In the genomic region with DNA sequence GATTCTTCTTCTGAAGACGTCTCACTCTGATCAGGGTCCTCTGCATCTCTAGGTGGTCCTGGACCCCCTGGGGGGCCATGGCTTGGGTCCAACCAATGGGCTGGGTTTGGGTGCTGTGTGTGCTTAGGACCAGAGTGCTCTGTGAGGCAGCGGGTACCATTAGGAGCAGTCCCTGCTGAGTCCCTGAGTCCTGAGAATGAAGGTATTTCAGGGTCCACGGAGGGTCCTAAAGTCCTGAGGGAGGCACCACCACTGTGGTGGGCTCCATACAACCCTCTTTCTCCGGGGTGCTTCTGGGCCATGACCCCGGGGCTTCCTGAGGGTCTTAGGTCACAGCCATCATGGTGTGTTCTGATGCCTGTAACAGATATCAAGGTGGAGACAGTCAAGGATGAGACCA, we compare ENCODE assay signal across 8 cellular contexts. TPM values are rescaled to one million over a fixed set of nuclear protein-coding genes. Genes with fewer than 3 reads are reported as not detected.
A peak's percentile ranks its signal among the peaks of the same experiment; 100 is the strongest.
DNase-seq lines count a peak whose midpoint lies in the region; ATAC-seq and TF ChIP-seq lines count a peak whose summit lies in the region.

No MANE protein-coding gene starts in this region.

- H3K4me3 Mint-ChIP-seq in CD14-positive monocyte (peak overlapping the region; percentile 91 to 96), neural progenitor cell (peak overlapping the region; percentile 99)

- DNase-seq in CD14-positive monocyte (ENCODE audit: low spot score) (no peak), MM.1S (no peak), dorsolateral prefrontal cortex (no peak), neural progenitor cell (ENCODE audit: low spot score) (no peak), posterior vena cava (ENCODE audit: low spot score) (no peak), DMS53 treated with DMSO at 0.1 percent for 48 hours (lab: John Stamatoyannopoulos, UW; ENCODE audit: unreplicated experiment) (no peak)
- DNase-seq in activated CD8-positive, alpha-beta memory T cell treated with anti-CD3 and anti-CD28 coated beads, Interleukin-2, amount 50 U/mL, for 48 hours = no peak

- no peak for ATAC-seq in GM19351 (IDR thresholded peaks at IDR 0.05; ENCODE audit: unreplicated experiment)

- H3F3A ChIP-seq in MM.1S (ENCODE audit: insufficient read depth, low read length) (peaks cover 15% of the 10 kb centered on the region), neural progenitor cell (ENCODE audit: low read depth) (peaks cover 41% of the 10 kb centered on the region)

- H3K36me3 ChIP-seq in MM.1S (replicated peaks; ENCODE audit: insufficient read depth, low read length) (no peaks in the 10 kb centered on the region), neural progenitor cell (no peaks in the 10 kb centered on the region)

- H3K9me3 Mint-ChIP-seq in CD14-positive monocyte = no peaks in the 10 kb centered on the region
- no peaks in the 10 kb centered on the region for H3K9me3 Mint-ChIP-seq in neural progenitor cell

- H3K4me1 ChIP-seq in MM.1S (ENCODE audit: low read length) (peaks cover 18% of the 10 kb centered on the region), neural progenitor cell (peaks cover 25% of the 10 kb centered on the region)

- H3K9ac ChIP-seq in MM.1S (ENCODE audit: low read length) = no peak overlapping the region
- no peak overlapping the region for H3K9ac ChIP-seq in neural progenitor cell

- H3K9me3 ChIP-seq in MM.1S (replicated peaks; ENCODE audit: insufficient read depth, low read length) (no peaks in the 10 kb centered on the region), neural progenitor cell (ENCODE audit: low read depth) (no peaks in the 10 kb centered on the region)

- H3K4me2 ChIP-seq in MM.1S (ENCODE audit: low read depth, low read length) (peak overlapping the region; percentile 75), neural progenitor cell (peak overlapping the region; percentile 87)

- H3K27me3 Mint-ChIP-seq in CD14-positive monocyte (ENCODE audit: low read depth in 3 of 3) = peaks cover 0 to 2% (median 0%) of the 10 kb centered on the region in 3 donors
- peaks cover 6% of the 10 kb centered on the region for H3K27me3 Mint-ChIP-seq in neural progenitor cell (ENCODE audit: insufficient read depth, low read depth)

- peak overlapping the region in 6 of 7 donors; percentile 85 to 95 (median 92) for H3K27ac Mint-ChIP-seq in CD14-positive monocyte
- H3K27ac Mint-ChIP-seq in neural progenitor cell = no peak overlapping the region

- H3K27me3 ChIP-seq in MM.1S (replicated peaks; ENCODE audit: insufficient read depth, low read length) (no peaks in the 10 kb centered on the region), dorsolateral prefrontal cortex (no peaks in the 10 kb centered on the region), neural progenitor cell (no peaks in the 10 kb centered on the region)

- no peaks in the 10 kb centered on the region for H4K20me1 ChIP-seq in MM.1S (ENCODE audit: insufficient read depth, low read length)
- no peaks in the 10 kb centered on the region for H4K20me1 ChIP-seq in neural progenitor cell (ENCODE audit: low read depth)

- H3K9me2 ChIP-seq in MM.1S (replicated peaks; ENCODE audit: insufficient read depth, low read length) = no peaks in the 10 kb centered on the region

- peaks cover 33% of the 10 kb centered on the region for H3K79me2 ChIP-seq in MM.1S (ENCODE audit: low read length)
- peaks cover 77% of the 10 kb centered on the region for H3K79me2 ChIP-seq in neural progenitor cell (ENCODE audit: low read depth)

- H3K36me3 Mint-ChIP-seq in CD14-positive monocyte (peaks cover 10 to 14% of the 10 kb centered on the region in 2 donors), neural progenitor cell (peaks cover 6% of the 10 kb centered on the region)

- H3K4me3 ChIP-seq in MM.1S (ENCODE audit: low read length) (peak overlapping the region; percentile 96; the same call in 1 of the 2 replicates), dorsolateral prefrontal cortex (peak overlapping the region in 44 of 59 donors; percentile 68 to 99 (median 93)), neural progenitor cell (peak overlapping the region; percentile 92)

- no peak for TF ChIP-seq CTCF in CD14-positive monocyte (IDR thresholded peaks at IDR 0.05)
- TF ChIP-seq CTCF in MM.1S (IDR thresholded peaks at IDR 0.05; ENCODE audit: low read length) = no peak
- TF ChIP-seq CTCF in dorsolateral prefrontal cortex (IDR thresholded peaks at IDR 0.05 in 54 of 56, conservative IDR thresholded peaks at IDR 0.05 in 2 of 56; ENCODE audit: low read depth in 1 of 56, partially characterized antibody in 56 of 56) = no peak
- no peak for TF ChIP-seq CTCF in neural progenitor cell (IDR thresholded peaks at IDR 0.05)

- H3K4me1 Mint-ChIP-seq in CD14-positive monocyte (peaks cover 57% of the 10 kb centered on the region), neural progenitor cell (peaks cover 39% of the 10 kb centered on the region)

- no peak overlapping the region for H2AFZ ChIP-seq in MM.1S (ENCODE audit: low read length)
- no peak overlapping the region for H2AFZ ChIP-seq in neural progenitor cell (replicated peaks)

- intact Hi-C loops in CD14-positive monocyte (cut with micrococcal nuclease) (loop anchor here (2.0 to 10.0 kb wide), 2 partner anchors 98 to 286 kb away; partner anchors contain the start of genes PYM1 (in 1 of the 2), RPL41 (in 1 of the 2) and ZC3H10 (in 1 of the 2)), dorsolateral prefrontal cortex (cut with DNase I) (loop anchor here in 1 of 2 donors (1.0 kb wide), 1 partner anchor 10 kb away; the partner anchor contains the start of gene ORMDL2), posterior vena cava (cut with DNase I) (no loop called here)

- no peak overlapping the region for H3K27ac ChIP-seq in MM.1S (ENCODE audit: low read length)
- peak overlapping the region in 32 of 59 donors; percentile 17 to 100 (median 98) for H3K27ac ChIP-seq in dorsolateral prefrontal cortex
- H3K27ac ChIP-seq in neural progenitor cell = no peak overlapping the region

RNA-seq across cellular contexts. Expression of gene DNAJC14, which starts 1.0 kb away (rescaled TPM):
- polyA plus RNA-seq in CD14-positive monocyte = 10 to 100 TPM; 24.2 to 26.2 TPM
- total RNA-seq in dorsolateral prefrontal cortex = 10 to 100 TPM; 16.1 to 31.4 (median 24.8) TPM
- total RNA-seq in neural progenitor cell (ENCODE audit: low replicate concordance) = 29.9 and 39.9 TPM in 2 replicates
- 10 to 100 TPM; 23.0 to 24.7 TPM for total RNA-seq in posterior vena cava

RNA-seq across cellular contexts. Expression of gene ORMDL2, which starts 10.5 kb away (rescaled TPM):
- 100 to 1,000 TPM; 137 to 140 TPM for polyA plus RNA-seq in CD14-positive monocyte
- total RNA-seq in dorsolateral prefrontal cortex (10 to 100 TPM in 89 of 120 experiments, 1 to 10 TPM in 31; 5.9 to 21.8 (median 11.6) TPM), neural progenitor cell (ENCODE audit: low replicate concordance) (12.5 and 16.0 TPM in 2 replicates), posterior vena cava (10 to 100 TPM; 27.3 to 31.1 TPM)

RNA-seq across cellular contexts. Expression of gene SARNP, which starts 10.8 kb away (rescaled TPM):
- 100 to 1,000 TPM in 1 of 2 donors, 10 to 100 TPM in 1; 98.6 to 139 TPM for polyA plus RNA-seq in CD14-positive monocyte
- total RNA-seq in dorsolateral prefrontal cortex = 10 to 100 TPM; 26.4 to 54.1 (median 39.1) TPM
- 166 and 266 TPM in 2 replicates for total RNA-seq in neural progenitor cell (ENCODE audit: low replicate concordance)
- total RNA-seq in posterior vena cava = 10 to 100 TPM; 47.8 to 49.8 TPM

RNA-seq across cellular contexts. Expression of gene MMP19, which starts 14.4 kb away (rescaled TPM):
- 1 to 10 TPM in 1 of 2 donors, under 1 TPM in 1; 0.81 to 1.0 TPM for polyA plus RNA-seq in CD14-positive monocyte
- total RNA-seq in dorsolateral prefrontal cortex (1 to 10 TPM in 9 of 120 experiments, under 1 TPM in 32, not detected in 79; 0.14 to 4.6 (median 0.50) TPM), neural progenitor cell (ENCODE audit: low replicate concordance) (0.13 and 0.28 TPM in 2 replicates), posterior vena cava (10 to 100 TPM; 39.7 to 48.7 TPM)

Comparison
In these comparisons a context has a peak if more than half of its experiments do, and no peak if none do; other contexts are left out.
1. H3K27ac ChIP-seq: peak in dorsolateral prefrontal cortex (32 of 59); none in MM.1S (single experiment) and neural progenitor cell (single experiment).
2. intact Hi-C loops: an anchor here in CD14-positive monocyte (2.0 to 10.0 kb wide); none called in posterior vena cava.
3. Peak in every context shown above with its lines, with median percentiles within 50 percentile points of each other: H3K4me3 ChIP-seq.